ENCODE assay signal across 20 cellular contexts in genomic region chr15:85354948-85355347, GRCh38. TPM values are rescaled to one million over a fixed set of nuclear protein-coding genes. Genes with fewer than 3 reads are reported as not detected.
DNase-seq lines count a peak whose midpoint lies in the region; ATAC-seq and TF ChIP-seq lines count a peak whose summit lies in the region.
"Had no signal": no experiment of that assay in that cellular context is flagged by ENCODE, and none has a peak within 500 bp of the region (broad histone marks: within the 10 kb centered on the region; RNA-seq: fewer than 3 reads in every experiment).

No MANE protein-coding gene starts in this region.

- H3K4me1 ChIP-seq in heart left ventricle (peaks cover 0 to 42% (median 24%) of the 10 kb centered on the region in 12 donors), right atrium auricular region (peaks cover 0 to 24% of the 10 kb centered on the region in 2 donors), mesenchymal stem cell (ENCODE audit: control insufficient read depth, insufficient read depth, low read depth, low read length) (peaks cover 8% of the 10 kb centered on the region), skeletal muscle satellite cell (ENCODE audit: control insufficient read depth, insufficient read depth, low read length) (peaks cover 22% of the 10 kb centered on the region)

- no peak overlapping the region for H2BK15ac ChIP-seq in mesenchymal stem cell (ENCODE audit: low read depth, poor library complexity, severe bottlenecking)

- no peak overlapping the region for H2BK12ac ChIP-seq in mesenchymal stem cell (ENCODE audit: low read length in 2 of 2)

- H3K36me3 ChIP-seq in heart left ventricle = peaks cover 0 to 10% (median 0%) of the 10 kb centered on the region in 9 donors
- H3K36me3 ChIP-seq in right atrium auricular region = no peaks in the 10 kb centered on the region
- H3K36me3 ChIP-seq in SK-N-MC (ENCODE audit: insufficient read depth, low read length) = no peaks in the 10 kb centered on the region
- no peaks in the 10 kb centered on the region for H3K36me3 ChIP-seq in mesenchymal stem cell (ENCODE audit: control insufficient read depth in 1 of 2, insufficient read depth in 2 of 2, low read depth in 1 of 2, low read length in 2 of 2)
- H3K36me3 ChIP-seq in skeletal muscle satellite cell (ENCODE audit: insufficient read depth, low read length) = no peaks in the 10 kb centered on the region

- peak overlapping the region in 10 of 12 donors; percentile 25 to 94 (median 82) for H3K27ac ChIP-seq in heart left ventricle
- no peak overlapping the region for H3K27ac ChIP-seq in right atrium auricular region
- peak overlapping the region; percentile 96 for H3K27ac ChIP-seq in SK-N-MC
- H3K27ac ChIP-seq in mesenchymal stem cell (ENCODE audit: low read length, poor library complexity, severe bottlenecking) = peak overlapping the region; percentile 77
- H3K27ac ChIP-seq: 22Rv1 had no signal

- DNase-seq in heart left ventricle (no peak), right atrium auricular region (ENCODE audit: low spot score) (no peak), SK-N-MC (ENCODE audit: low read depth, low spot score) (no peak), mesenchymal stem cell (no peak), cerebellar nuclear complex (lab: John Stamatoyannopoulos, UW) (no peak)
- DNase-seq: C1 segment of cervical spinal cord, DMS 273 treated with DMSO at 0.1 percent for 48 hours, GDM1, KBM-7, NCI-H1417 treated with DMSO at 0.1 percent for 48 hours, NCI-H1930, NCI-H2171 treated with DMSO at 0.1 percent for 48 hours, NCI-H748 treated with DMSO at 0.1 percent for 48 hours, OCI-M1, RPMI8226 had no signal

- H3K79me1 ChIP-seq in mesenchymal stem cell (replicated peaks; ENCODE audit: low read length, poor library complexity, severe bottlenecking) = no peaks in the 10 kb centered on the region

- H3K4me3 ChIP-seq in heart left ventricle (no peak overlapping the region), right atrium auricular region (no peak overlapping the region), SK-N-MC (peak overlapping the region; percentile 51), mesenchymal stem cell (ENCODE audit: insufficient read depth in 1 of 2, low read depth in 1 of 2, low read length in 2 of 2) (no peak overlapping the region), skeletal muscle satellite cell (ENCODE audit: low read length) (no peak overlapping the region)
- H3K4me3 ChIP-seq: GM12878 had no signal

- no peak overlapping the region for H2BK120ac ChIP-seq in mesenchymal stem cell (ENCODE audit: low read depth, low read length)

- TF ChIP-seq POLR2A in heart left ventricle (IDR thresholded peaks at IDR 0.05) = no peak

- peak overlapping the region in 1 of 2 experiments; percentile 75 for H3K14ac ChIP-seq in mesenchymal stem cell (ENCODE audit: low read length in 2 of 2)

- whole genome bisulfite sequencing in heart left ventricle, 4 donors = 58 to 76% (median 70%) methylated on average over 4 of the region's 4 CpGs
- 97% methylated on average over 4 of the region's 4 CpGs for WGBS in mesenchymal stem cell

- ATAC-seq in heart left ventricle (no peak), HG03025 (IDR thresholded peaks at IDR 0.05; ENCODE audit: low FRiP score, unreplicated experiment) (no peak), HG03108 (IDR thresholded peaks at IDR 0.05; ENCODE audit: unreplicated experiment) (no peak)
- ATAC-seq: GM12878 had no signal

- H2AFZ ChIP-seq in mesenchymal stem cell (ENCODE audit: low read depth, low read length) = no peak overlapping the region

- intact Hi-C loops in heart left ventricle (cut with DNase I) = no loop called here

- no peak for TF ChIP-seq CTCF in heart left ventricle (IDR thresholded peaks at IDR 0.05)
- no peak for TF ChIP-seq CTCF in right atrium auricular region (IDR thresholded peaks at IDR 0.05)

- H3K4me2 ChIP-seq in mesenchymal stem cell (ENCODE audit: low read length, poor library complexity, severe bottlenecking) (no peak overlapping the region), skeletal muscle satellite cell (ENCODE audit: low read length) (peak overlapping the region; percentile 24)

- H3K18ac ChIP-seq in mesenchymal stem cell (ENCODE audit: low read depth in 1 of 2, low read length in 2 of 2) = peak overlapping the region in 1 of 2 experiments; percentile 18

- H4K8ac ChIP-seq in mesenchymal stem cell (ENCODE audit: low read length) = no peak overlapping the region

- H2BK5ac ChIP-seq in mesenchymal stem cell (ENCODE audit: low read depth, low read length, poor library complexity, severe bottlenecking) = peak overlapping the region; percentile 57

- no peak overlapping the region for H4K91ac ChIP-seq in mesenchymal stem cell (ENCODE audit: low read length)

- H3K27me3 ChIP-seq in heart left ventricle (no peaks in the 10 kb centered on the region), right atrium auricular region (no peaks in the 10 kb centered on the region), mesenchymal stem cell (ENCODE audit: control insufficient read depth in 1 of 2, insufficient read depth in 1 of 2, low read length in 2 of 2) (no peaks in the 10 kb centered on the region), skeletal muscle satellite cell (ENCODE audit: control insufficient read depth, insufficient read depth, low read length) (no peaks in the 10 kb centered on the region)

- peak overlapping the region; percentile 91 for H2AK5ac ChIP-seq in mesenchymal stem cell (ENCODE audit: low read length, severe bottlenecking)

- no peaks in the 10 kb centered on the region for H3K9me3 ChIP-seq in heart left ventricle
- no peaks in the 10 kb centered on the region for H3K9me3 ChIP-seq in right atrium auricular region
- no peaks in the 10 kb centered on the region for H3K9me3 ChIP-seq in SK-N-MC (ENCODE audit: low read depth, low read length)
- H3K9me3 ChIP-seq in mesenchymal stem cell (ENCODE audit: control insufficient read depth, low read length) = no peaks in the 10 kb centered on the region
- H3K9me3 ChIP-seq in skeletal muscle satellite cell (replicated peaks; ENCODE audit: low read length) = no peaks in the 10 kb centered on the region

- peak overlapping the region; percentile 57 for H3K9ac ChIP-seq in SK-N-MC (ENCODE audit: insufficient read length)
- H3K9ac ChIP-seq in mesenchymal stem cell (ENCODE audit: low read length) = no peak overlapping the region
- peak overlapping the region; percentile 16 for H3K9ac ChIP-seq in skeletal muscle satellite cell (ENCODE audit: low read depth, low read length)

- no peak overlapping the region for H3K23ac ChIP-seq in mesenchymal stem cell (ENCODE audit: low read length in 2 of 2)

- H3K4ac ChIP-seq in mesenchymal stem cell (ENCODE audit: low read depth in 1 of 2, low read length in 2 of 2) = no peak overlapping the region

RNA-seq across cellular contexts. Expression of gene AKAP13, which starts 25.5 kb away (rescaled TPM):
- total RNA-seq in heart left ventricle (100 to 1,000 TPM; 259 to 598 (median 357) TPM), right atrium auricular region (100 to 1,000 TPM; 293 to 339 TPM)
- polyA plus RNA-seq in heart left ventricle = 100 to 1,000 TPM; 124 to 169 TPM
- polyA plus RNA-seq in mesenchymal stem cell (2013, experiment 1 of 2) = 16.4 TPM
- 15.2 TPM for polyA plus RNA-seq in mesenchymal stem cell (2013, experiment 2 of 2)
- total RNA-seq in skeletal muscle satellite cell (2012; rRNA removed) = 47.1 and 51.5 TPM in 2 replicates

Comparison
In these comparisons a context has a peak if more than half of its experiments do, and no peak if none do; other contexts are left out.
1. H3K27ac ChIP-seq: peak in heart left ventricle (10 of 12), SK-N-MC (single experiment) and mesenchymal stem cell (single experiment); none in right atrium auricular region (0 of 2).